8 cellular contexts compared by ENCODE assay signal in the genomic region with DNA sequence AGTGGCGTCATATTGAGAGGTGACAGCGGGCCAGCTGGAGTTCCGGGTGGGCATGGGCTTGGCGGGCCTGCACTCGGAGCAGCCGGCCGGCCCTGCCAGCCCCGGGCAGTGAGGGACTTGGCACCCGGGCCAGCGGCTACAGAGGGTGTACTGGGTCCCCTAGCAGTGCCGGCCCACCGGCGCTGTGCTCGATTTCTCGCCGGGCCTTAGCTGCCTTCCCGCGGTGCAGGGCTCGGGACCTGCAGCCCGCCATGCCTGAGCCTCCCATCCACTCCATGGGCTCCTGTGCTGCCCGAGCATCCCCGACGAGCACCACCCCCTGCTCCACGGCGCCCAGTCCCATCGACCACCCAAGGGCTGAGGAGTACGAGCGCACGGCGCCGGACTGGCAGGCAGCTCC. TPM values are rescaled to one million over a fixed set of nuclear protein-coding genes. Genes with fewer than 3 reads are reported as not detected.
A peak's percentile ranks its signal among the peaks of the same experiment; 100 is the strongest.
DNase-seq lines count a peak whose midpoint lies in the region; ATAC-seq and TF ChIP-seq lines count a peak whose summit lies in the region.
"Not testable (repeated sequence)": the region's sequence is repeated elsewhere in the genome, so short reads cannot be mapped to it uniquely, and the experiment has no call there.

No MANE protein-coding gene starts in this region.

- H3K27ac Mint-ChIP-seq in T-helper 2 cell treated with Interferon-gamma antibody and Interleukin-4, amounts not matched to agents 5 μg/mL and 100 μg/mL, for 36 hours, result peak overlapping the region; percentile 97
- not testable (repeated sequence) for H3K27ac Mint-ChIP-seq in activated T-helper 2 cell treated with anti-CD3 and anti-CD28 coated beads, Interferon-gamma antibody, Interleukin-2, Interleukin-4, amounts not matched to agents 10 μg/mL and 5 μg/mL and 100 μg/mL, durations not matched to agents 14 hours and 24 hours and 36 hours
- peak overlapping the region; percentile 98 to 99 (median 98) for H3K27ac Mint-ChIP-seq in nephron

- H3K9me3 Mint-ChIP-seq in T-helper 2 cell treated with Interferon-gamma antibody and Interleukin-4, amounts not matched to agents 5 μg/mL and 100 μg/mL, for 36 hours; activated T-helper 2 cell treated with anti-CD3 and anti-CD28 coated beads, Interferon-gamma antibody, Interleukin-2, Interleukin-4, amounts not matched to agents 10 μg/mL and 5 μg/mL and 100 μg/mL, durations not matched to agents 14 hours and 24 hours and 36 hours; nephron: not testable (repeated sequence)

- not testable (repeated sequence) for H3K27me3 Mint-ChIP-seq in T-helper 2 cell treated with Interferon-gamma antibody and Interleukin-4, amounts not matched to agents 5 μg/mL and 100 μg/mL, for 36 hours (ENCODE audit: low read depth); activated T-helper 2 cell treated with anti-CD3 and anti-CD28 coated beads, Interferon-gamma antibody, Interleukin-2, Interleukin-4, amounts not matched to agents 10 μg/mL and 5 μg/mL and 100 μg/mL, durations not matched to agents 14 hours and 24 hours and 36 hours (ENCODE audit: low read depth); nephron (ENCODE audit: low read depth)

- TF ChIP-seq CTCF in DND-41 (IDR thresholded peaks at IDR 0.05; ENCODE audit: borderline replicate concordance, extremely low read depth, low read length, poor library complexity, severe bottlenecking); nephron (IDR thresholded peaks at IDR 0.05; ENCODE audit: unreplicated experiment in 3 of 3): not testable (repeated sequence)

- not testable (repeated sequence) for H3K9me2 ChIP-seq in Karpas-422 (replicated peaks; ENCODE audit: insufficient read depth, low read length)

- not testable (repeated sequence) for H3K36me3 Mint-ChIP-seq in T-helper 2 cell treated with Interferon-gamma antibody and Interleukin-4, amounts not matched to agents 5 μg/mL and 100 μg/mL, for 36 hours (ENCODE audit: low read depth)
- peaks cover 15% of the 10 kb centered on the region for H3K36me3 Mint-ChIP-seq in activated T-helper 2 cell treated with anti-CD3 and anti-CD28 coated beads, Interferon-gamma antibody, Interleukin-2, Interleukin-4, amounts not matched to agents 10 μg/mL and 5 μg/mL and 100 μg/mL, durations not matched to agents 14 hours and 24 hours and 36 hours (ENCODE audit: low read depth)
- peaks cover 15% of the 10 kb centered on the region for H3K36me3 Mint-ChIP-seq in nephron (ENCODE audit: low read depth)

- H3K27ac ChIP-seq in DND-41 (ENCODE audit: low read length) (peak overlapping the region; percentile 96), caudate nucleus (ENCODE audit: low read depth, low read length) (peak overlapping the region; percentile 87), stomach smooth muscle (ENCODE audit: low read length) (peak overlapping the region; percentile 63)
- H3K27ac ChIP-seq in Karpas-422 (ENCODE audit: low read length), result not testable (repeated sequence)

- H3K79me2 ChIP-seq in DND-41 (ENCODE audit: insufficient read depth, low read length) (peaks cover 46% of the 10 kb centered on the region), Karpas-422 (ENCODE audit: low read length) (peaks cover 43% of the 10 kb centered on the region)

- H3K9ac ChIP-seq in DND-41 (ENCODE audit: low read depth, low read length) (peak overlapping the region; percentile 95), Karpas-422 (ENCODE audit: low read length) (peak overlapping the region; percentile 87)
- H3K9ac ChIP-seq in stomach smooth muscle (ENCODE audit: low read length in 2 of 2), result not testable (repeated sequence)

- ATAC-seq in DND-41 (ENCODE audit: insufficient read depth, low read depth); left cardiac atrium: not testable (repeated sequence)

- intact Hi-C loops in activated T-helper 2 cell treated with anti-CD3 and anti-CD28 coated beads, Interferon-gamma antibody, Interleukin-2, Interleukin-4, amounts not matched to agents 10 μg/mL and 5 μg/mL and 100 μg/mL, durations not matched to agents 14 hours and 24 hours and 36 hours (cut with micrococcal nuclease), result loop anchor here (2.0 to 5.0 kb wide), 2 partner anchors 34 to 753 kb away; partner anchors contain the start of gene POLE4
- intact Hi-C loops in left cardiac atrium (cut with DNase I), result not testable (repeated sequence)

- not testable (repeated sequence) for H3K9me3 ChIP-seq in DND-41 (ENCODE audit: insufficient read depth, low read length, severe bottlenecking); Karpas-422 (ENCODE audit: low read length); stomach smooth muscle (ENCODE audit: control insufficient read depth in 2 of 2, low read length in 2 of 2)

- H3K4me3 ChIP-seq in DND-41 (ENCODE audit: low read depth in 1 of 2, low read length in 2 of 2), result peak overlapping the region; percentile 62 to 72; a peak in 3 of 4 replicates
- peak overlapping the region; percentile 76 for H3K4me3 ChIP-seq in Karpas-422 (ENCODE audit: low read length)
- H3K4me3 ChIP-seq in stomach smooth muscle (ENCODE audit: low read length in 2 of 2), result peak overlapping the region in 1 of 2 donors; percentile 79

- H3K4me2 ChIP-seq in DND-41 (ENCODE audit: insufficient read depth, low read length), result peak overlapping the region; percentile 76
- peak overlapping the region; percentile 99 for H3K4me2 ChIP-seq in Karpas-422 (ENCODE audit: low read depth, low read length, poor library complexity, severe bottlenecking)

- DNase-seq in DND-41; Karpas-422; T-helper 2 cell treated with Interferon-gamma antibody and Interleukin-4, amounts not matched to agents 5 μg/mL and 100 μg/mL, for 36 hours (ENCODE audit: low spot score); activated T-helper 2 cell treated with anti-CD3 and anti-CD28 coated beads, Interferon-gamma antibody, Interleukin-2, Interleukin-4, amounts not matched to agents 10 μg/mL and 5 μg/mL and 100 μg/mL, durations not matched to agents 14 hours and 24 hours and 36 hours (ENCODE audit: low spot score); caudate nucleus (lab: John Stamatoyannopoulos, UW): not testable (repeated sequence)
- DNase-seq in left cardiac atrium, result peak; percentile 29

- peak overlapping the region; percentile 92 for H2AFZ ChIP-seq in DND-41 (ENCODE audit: low read depth, low read length)
- H2AFZ ChIP-seq in Karpas-422 (ENCODE audit: low read length), result peak overlapping the region; percentile 96; the same call in 1 of the 2 replicates

- H3K4me1 ChIP-seq in DND-41 (ENCODE audit: insufficient read depth, low read length) (peaks cover 37% of the 10 kb centered on the region), Karpas-422 (ENCODE audit: low read length) (peaks cover 32% of the 10 kb centered on the region)
- H3K4me1 ChIP-seq in stomach smooth muscle (ENCODE audit: control insufficient read depth, insufficient read depth, low read length), result not testable (repeated sequence)

- not testable (repeated sequence) for H4K20me1 ChIP-seq in DND-41 (ENCODE audit: insufficient read depth, low read length); Karpas-422 (ENCODE audit: insufficient read depth, low read depth, low read length)

- not testable (repeated sequence) for H3K27me3 ChIP-seq in DND-41 (ENCODE audit: insufficient read depth, low read length, poor library complexity); Karpas-422 (ENCODE audit: low read length); stomach smooth muscle (ENCODE audit: control insufficient read depth in 1 of 2, insufficient read depth in 2 of 2, low read length in 2 of 2)

- H3K4me3 Mint-ChIP-seq in T-helper 2 cell treated with Interferon-gamma antibody and Interleukin-4, amounts not matched to agents 5 μg/mL and 100 μg/mL, for 36 hours, result peak overlapping the region; percentile 94
- H3K4me3 Mint-ChIP-seq in activated T-helper 2 cell treated with anti-CD3 and anti-CD28 coated beads, Interferon-gamma antibody, Interleukin-2, Interleukin-4, amounts not matched to agents 10 μg/mL and 5 μg/mL and 100 μg/mL, durations not matched to agents 14 hours and 24 hours and 36 hours (ENCODE audit: low read depth), result peak overlapping the region; percentile 88
- peak overlapping the region; percentile 87 to 95 (median 88) for H3K4me3 Mint-ChIP-seq in nephron

- not testable (repeated sequence) for H3K36me3 ChIP-seq in DND-41 (ENCODE audit: insufficient read depth, low read length); Karpas-422 (ENCODE audit: insufficient read depth, low read length); stomach smooth muscle (ENCODE audit: control insufficient read depth in 2 of 2, insufficient read depth in 2 of 2, low read length in 2 of 2)

- H3K4me1 Mint-ChIP-seq in T-helper 2 cell treated with Interferon-gamma antibody and Interleukin-4, amounts not matched to agents 5 μg/mL and 100 μg/mL, for 36 hours (ENCODE audit: low read depth), result peaks cover 21% of the 10 kb centered on the region
- peaks cover 13% of the 10 kb centered on the region for H3K4me1 Mint-ChIP-seq in activated T-helper 2 cell treated with anti-CD3 and anti-CD28 coated beads, Interferon-gamma antibody, Interleukin-2, Interleukin-4, amounts not matched to agents 10 μg/mL and 5 μg/mL and 100 μg/mL, durations not matched to agents 14 hours and 24 hours and 36 hours (ENCODE audit: low read depth)
- H3K4me1 Mint-ChIP-seq in nephron, result peaks cover 34% of the 10 kb centered on the region

RNA-seq across cellular contexts. Expression of gene GCFC2, which starts 0.9 kb away (rescaled TPM):
- 67.7 and 108 TPM in 2 replicates for total RNA-seq in Karpas-422 (2014; rRNA removed; shearing (Covaris generic); ENCODE audit: low replicate concordance)
- total RNA-seq in activated T-helper 2 cell treated with anti-CD3 and anti-CD28 coated beads, Interferon-gamma antibody, Interleukin-2, Interleukin-4, amounts not matched to agents 10 μg/mL and 5 μg/mL and 100 μg/mL, durations not matched to agents 14 hours and 24 hours and 36 hours, result 32.0 and 32.1 TPM in 2 replicates
- 10 to 100 TPM; 10.4 to 14.7 TPM for total RNA-seq in left cardiac atrium
